8 cellular contexts compared by ENCODE assay signal in the genomic region with DNA sequence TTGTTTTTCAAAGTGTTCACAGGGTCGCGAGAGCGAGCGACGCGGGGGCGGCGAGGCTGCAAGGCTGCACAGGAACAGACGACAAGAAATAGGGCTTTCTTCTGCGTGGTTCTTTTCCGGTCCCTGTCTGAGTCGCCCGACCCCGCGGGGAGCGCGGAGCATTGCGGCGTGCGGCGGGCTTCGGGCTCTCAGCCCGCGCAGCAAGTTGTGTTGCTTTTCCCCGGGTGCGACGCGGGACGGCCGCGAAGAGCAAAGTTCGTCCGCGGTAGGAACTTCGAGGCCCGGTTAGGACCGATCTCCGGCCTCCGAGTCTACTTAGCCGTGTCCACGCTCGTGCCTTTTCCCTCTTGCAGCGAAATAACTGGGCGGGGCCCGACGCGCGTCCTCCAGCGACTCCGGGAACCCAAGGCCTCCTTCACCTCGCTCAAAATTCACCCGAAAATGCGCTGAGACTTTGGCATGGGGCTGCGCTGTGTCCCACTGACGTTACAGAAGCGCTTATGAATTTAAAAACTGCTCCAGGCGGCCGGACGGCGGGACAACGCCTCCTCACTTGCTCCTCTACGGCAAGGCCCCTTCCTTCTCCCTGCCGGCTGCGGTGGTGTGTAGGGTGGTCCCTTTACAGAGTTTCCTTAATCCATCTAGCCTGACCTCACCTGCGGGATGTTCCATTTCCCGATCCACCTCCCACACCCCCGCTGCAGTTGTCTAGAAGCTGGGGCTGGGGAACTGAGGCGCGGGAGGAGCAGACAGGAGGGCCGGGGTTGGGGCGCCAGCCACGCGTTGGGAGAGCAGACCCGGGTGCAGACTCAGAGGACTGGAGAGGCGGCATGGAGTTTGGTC. TPM values are rescaled to one million over a fixed set of nuclear protein-coding genes. Genes with fewer than 3 reads are reported as not detected.
A peak's percentile ranks its signal among the peaks of the same experiment; 100 is the strongest.
DNase-seq lines count a peak whose midpoint lies in the region; ATAC-seq and TF ChIP-seq lines count a peak whose summit lies in the region.

No MANE protein-coding gene starts in this region.

- H3K27ac ChIP-seq in left ventricle myocardium inferior (replicated peaks) = peak overlapping the region; percentile 50
- peak overlapping the region in 1 of 21 experiments; percentile 26 for H3K27ac ChIP-seq in skin epidermis

- H3K27me3 ChIP-seq in left ventricle myocardium inferior (ENCODE audit: low read depth) = peaks cover 45% of the 10 kb centered on the region

- H3K4me3 ChIP-seq in left ventricle myocardium inferior = peak overlapping the region; percentile 92
- peak overlapping the region; percentile 28 to 90 (median 83) for H3K4me3 ChIP-seq in skin epidermis

- H3K4me3 Mint-ChIP-seq in HFFc6 = peak overlapping the region; percentile 86
- H3K4me3 Mint-ChIP-seq in activated T-cell treated with anti-CD3 and anti-CD28 coated beads, Interleukin-2, amount 50 U/mL, for 4 hours = peak overlapping the region; percentile 85

- no peak for DNase-seq in HFFc6
- peak; percentile 32 for DNase-seq in activated T-cell treated with anti-CD3 and anti-CD28 coated beads, Interleukin-2, amount 50 U/mL, for 4 hours
- peak; percentile 28 for DNase-seq in left ventricle myocardium inferior
- no peak for DNase-seq in DMS53 treated with DMSO at 0.1 percent for 48 hours (lab: John Stamatoyannopoulos, UW; ENCODE audit: unreplicated experiment)
- no peak for DNase-seq in AG20443 (ENCODE audit: low spot score)
- DNase-seq in SHP77 (lab: John Stamatoyannopoulos, UW) = no peak
- no peak for DNase-seq in NCI-H526 treated with DMSO at 0.1 percent for 48 hours (lab: John Stamatoyannopoulos, UW)

- no peak for TF ChIP-seq CTCF in HFFc6 (IDR thresholded peaks at IDR 0.05)
- TF ChIP-seq CTCF in left ventricle myocardium inferior (IDR thresholded peaks at IDR 0.05; ENCODE audit: borderline replicate concordance) = no peak

- H3K36me3 ChIP-seq in left ventricle myocardium inferior = peaks cover 5% of the 10 kb centered on the region

- peaks cover 3% of the 10 kb centered on the region; the same call in 1 of the 2 replicates for H3K9me3 Mint-ChIP-seq in HFFc6
- no peaks in the 10 kb centered on the region for H3K9me3 Mint-ChIP-seq in activated T-cell treated with anti-CD3 and anti-CD28 coated beads, Interleukin-2, amount 50 U/mL, for 4 hours

- no peaks in the 10 kb centered on the region for H3K36me3 Mint-ChIP-seq in HFFc6 (ENCODE audit: low read depth)
- H3K36me3 Mint-ChIP-seq in activated T-cell treated with anti-CD3 and anti-CD28 coated beads, Interleukin-2, amount 50 U/mL, for 4 hours (ENCODE audit: insufficient read depth) = peaks cover 8% of the 10 kb centered on the region

- H3K9me3 ChIP-seq in left ventricle myocardium inferior (replicated peaks) = no peaks in the 10 kb centered on the region

- no peak for ATAC-seq in activated T-cell treated with anti-CD3 and anti-CD28 coated beads, Interleukin-2, amount 50 U/mL, for 4 hours

- H3K27me3 Mint-ChIP-seq in HFFc6 (ENCODE audit: insufficient read depth) = peaks cover 17% of the 10 kb centered on the region
- peaks cover 37% of the 10 kb centered on the region for H3K27me3 Mint-ChIP-seq in activated T-cell treated with anti-CD3 and anti-CD28 coated beads, Interleukin-2, amount 50 U/mL, for 4 hours (ENCODE audit: low read depth)

- H3K27ac Mint-ChIP-seq in HFFc6 = no peak overlapping the region

- intact Hi-C loops in left ventricle myocardium inferior (cut with micrococcal nuclease) = no loop called here

- H3K4me1 Mint-ChIP-seq in HFFc6 (ENCODE audit: low read depth) = peaks cover 25% of the 10 kb centered on the region
- H3K4me1 Mint-ChIP-seq in activated T-cell treated with anti-CD3 and anti-CD28 coated beads, Interleukin-2, amount 50 U/mL, for 4 hours (ENCODE audit: low read depth) = peaks cover 51% of the 10 kb centered on the region

- H3K4me1 ChIP-seq in left ventricle myocardium inferior = peaks cover 70% of the 10 kb centered on the region

RNA-seq across cellular contexts. Expression of a gene that starts 1.5 kb away (rescaled TPM):
- total RNA-seq in HFFc6 (2021; fragmentation: NEBNext Ultra II Directional; extraction: Animal tissue kit (Norgen Biotek cat#: 25700)) = under 1 TPM; 0.67 to 0.95 (median 0.81) TPM
- 10 to 100 TPM; 63.3 to 68.9 (median 65.5) TPM for total RNA-seq in activated T-cell treated with anti-CD3 and anti-CD28 coated beads, Interleukin-2, amount 50 U/mL, for 4 hours
- 8.4 TPM for total RNA-seq in left ventricle myocardium inferior

Comparison
In these comparisons a context has a peak if more than half of its experiments do, and no peak if none do; other contexts are left out.
1. DNase-seq: peak in activated T-cell treated with anti-CD3 and anti-CD28 coated beads, Interleukin-2, amount 50 U/mL, for 4 hours (single experiment) and left ventricle myocardium inferior (single experiment); none in HFFc6 (single experiment), DMS53 treated with DMSO at 0.1 percent for 48 hours (single experiment), AG20443 (single experiment), SHP77 (0 of 2) and NCI-H526 treated with DMSO at 0.1 percent for 48 hours (single experiment).